16 cellular contexts compared by ENCODE assay signal in genomic region chr13:83943530-83944279, GRCh38.
DNase-seq lines count a peak whose midpoint lies in the region; ATAC-seq and TF ChIP-seq lines count a peak whose summit lies in the region.
"Had no signal": no experiment of that assay in that cellular context is flagged by ENCODE, and none has a peak within 500 bp of the region (broad histone marks: within the 10 kb centered on the region; RNA-seq: fewer than 3 reads in every experiment).

No MANE protein-coding gene starts in this region.

- H3K9me3 Mint-ChIP-seq in activated CD4-positive, alpha-beta T cell treated with anti-CD3 and anti-CD28 coated beads, Interleukin-2, amount 10 ng/mL, durations not matched to agents 7 days and 5 days, result no peaks in the 10 kb centered on the region

- peak; percentile 17; the same call in 1 of the 2 replicates for TF ChIP-seq CTCF in 22Rv1 (IDR thresholded peaks at IDR 0.05)

- no peak for ATAC-seq in GM21737 (IDR thresholded peaks at IDR 0.05; ENCODE audit: unreplicated experiment)
- ATAC-seq: Right ventricle myocardium inferior had no signal

- no peaks in the 10 kb centered on the region for H3K36me3 Mint-ChIP-seq in activated CD4-positive, alpha-beta T cell treated with anti-CD3 and anti-CD28 coated beads, Interleukin-2, amount 10 ng/mL, durations not matched to agents 7 days and 5 days (ENCODE audit: low read depth)

- POLR2A ChIA-PET in activated CD4-positive, alpha-beta T cell treated with anti-CD3 and anti-CD28 coated beads, Interleukin-2, amount 10 ng/mL, durations not matched to agents 7 days and 5 days (lab: Charles Lee), result no interaction called here

- DNase-seq in G401 (ENCODE audit: low spot score) (peak; percentile 19), OCI-M1 (lab: John Stamatoyannopoulos, UW) (peak; percentile 9), globus pallidus (ENCODE audit: low spot score) (peak; percentile 73), DMS153 treated with DMSO at 0.1 percent for 48 hours (lab: John Stamatoyannopoulos, UW; ENCODE audit: unreplicated experiment) (no peak), ecto neural progenitor cell (ENCODE audit: low spot score) (no peak)
- DNase-seq in activated CD4-positive, alpha-beta T cell treated with anti-CD3 and anti-CD28 coated beads, Interleukin-2, amount 10 ng/mL, durations not matched to agents 7 days and 5 days, result no peak
- DNase-seq: activated CD4-positive, alpha-beta T cell treated with anti-CD3 and anti-CD28 coated beads for 4 hours; cortex of kidney; GDM1; NCI-H2029 treated with DMSO at 0.1 percent for 48 hours; NK-92 treated with Interleukin-12 subunit alpha and Interleukin-12 subunit beta, amount 100 ng/mL, for 24 hours; sigmoid colon; stimulated activated CD4-positive, alpha-beta T cell treated with anti-CD3 and anti-CD28 coated beads, Interleukin-1b, Interleukin-23, amount 100 ng/mL, for 48 hours had no signal

- no peaks in the 10 kb centered on the region for H3K4me1 Mint-ChIP-seq in activated CD4-positive, alpha-beta T cell treated with anti-CD3 and anti-CD28 coated beads, Interleukin-2, amount 10 ng/mL, durations not matched to agents 7 days and 5 days

- H3K4me3 Mint-ChIP-seq in activated CD4-positive, alpha-beta T cell treated with anti-CD3 and anti-CD28 coated beads, Interleukin-2, amount 10 ng/mL, durations not matched to agents 7 days and 5 days, result no peak overlapping the region

- no peaks in the 10 kb centered on the region for H3K27me3 Mint-ChIP-seq in activated CD4-positive, alpha-beta T cell treated with anti-CD3 and anti-CD28 coated beads, Interleukin-2, amount 10 ng/mL, durations not matched to agents 7 days and 5 days

- in situ Hi-C loops in G401 (cut with HindIII; ENCODE audit: low sequenced_read_pairs), result no loop called here

- no peak overlapping the region for H3K27ac ChIP-seq in 22Rv1
- H3K27ac ChIP-seq: sigmoid colon had no signal

- CTCF ChIA-PET in activated CD4-positive, alpha-beta T cell treated with anti-CD3 and anti-CD28 coated beads, Interleukin-2, amount 10 ng/mL, durations not matched to agents 7 days and 5 days (lab: Charles Lee), result interaction anchor here (0.7 kb wide), 1 partner anchor 134 kb away, joined by 3 read pairs; no protein-coding TSS in a partner anchor

- no peak overlapping the region for H3K27ac Mint-ChIP-seq in activated CD4-positive, alpha-beta T cell treated with anti-CD3 and anti-CD28 coated beads, Interleukin-2, amount 10 ng/mL, durations not matched to agents 7 days and 5 days

Comparison
In these comparisons a context has a peak if more than half of its experiments do, and no peak if none do; other contexts are left out.
1. DNase-seq: peak in G401 (single experiment), OCI-M1 (single experiment) and globus pallidus (single experiment); none in DMS153 treated with DMSO at 0.1 percent for 48 hours (single experiment), activated CD4-positive, alpha-beta T cell treated with anti-CD3 and anti-CD28 coated beads, Interleukin-2, amount 10 ng/mL, durations not matched to agents 7 days and 5 days (single experiment) and ecto neural progenitor cell (single experiment).